In the genomic region with DNA sequence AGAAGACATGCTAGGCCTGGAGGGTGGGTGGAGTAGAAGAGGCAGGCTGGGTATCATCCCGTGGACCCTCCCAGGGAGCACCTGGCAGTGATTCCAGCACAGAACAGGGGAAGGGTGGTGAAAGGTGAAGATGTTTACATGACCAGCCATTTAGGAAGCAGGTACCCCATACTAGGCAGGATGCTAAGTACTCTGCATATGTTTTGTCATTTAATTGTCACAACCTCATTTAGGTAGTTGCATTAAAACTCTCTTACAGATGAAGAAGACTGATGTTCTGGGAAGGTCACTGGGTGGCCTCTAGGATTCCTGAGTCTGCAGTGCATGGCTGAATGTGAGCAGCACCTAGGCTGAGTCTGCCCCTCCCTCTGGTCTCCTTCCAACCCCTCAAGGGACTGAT, we compare ENCODE assay signal across 1 cellular context.
TF ChIP-seq lines count a peak whose summit lies in the region.

No MANE protein-coding gene starts in this region.

TF ChIP-seq in GM12878, 131 proteins besides CTCF, POLR2A, EP300 and RAD21:
- TF ChIP-seq RELA (IDR thresholded peaks at IDR 0.05; ENCODE audit: borderline replicate concordance, partially characterized antibody): no peak
- TF ChIP-seq, protein P1, sequence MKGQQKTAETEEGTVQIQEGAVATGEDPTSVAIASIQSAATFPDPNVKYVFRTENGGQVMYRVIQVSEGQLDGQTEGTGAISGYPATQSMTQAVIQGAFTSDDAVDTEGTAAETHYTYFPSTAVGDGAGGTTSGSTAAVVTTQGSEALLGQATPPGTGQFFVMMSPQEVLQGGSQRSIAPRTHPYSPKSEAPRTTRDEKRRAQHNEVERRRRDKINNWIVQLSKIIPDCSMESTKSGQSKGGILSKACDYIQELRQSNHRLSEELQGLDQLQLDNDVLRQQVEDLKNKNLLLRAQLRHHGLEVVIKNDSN (IDR thresholded peaks at IDR 0.05; ENCODE audit: borderline replicate concordance, extremely low read length, insufficient read depth, low read depth, low read length): no peak
- TF ChIP-seq ZBTB11 (CRISPR knock-in tag; IDR thresholded peaks at IDR 0.05): no peak
- TF ChIP-seq PAX8 (IDR thresholded peaks at IDR 0.05): no peak
- no peak for TF ChIP-seq PBX3 (IDR thresholded peaks at IDR 0.05; ENCODE audit: insufficient replicate concordance, low read depth, low read length)
- TF ChIP-seq RAD51 (IDR thresholded peaks at IDR 0.05): no peak
- no peak for TF ChIP-seq HSF1 (IDR thresholded peaks at IDR 0.05; ENCODE audit: low read depth, low read length)
- TF ChIP-seq LARP7 (IDR thresholded peaks at IDR 0.05): no peak
- TF ChIP-seq TARDBP (IDR thresholded peaks at IDR 0.05; ENCODE audit: borderline replicate concordance): no peak
- TF ChIP-seq ATF7 (IDR thresholded peaks at IDR 0.05; ENCODE audit: low read depth): no peak
- no peak for TF ChIP-seq ZNF687 (IDR thresholded peaks at IDR 0.05)
- TF ChIP-seq RUNX3 (IDR thresholded peaks at IDR 0.05; ENCODE audit: low read length): no peak
- no peak for TF ChIP-seq IRF3 (IDR thresholded peaks at IDR 0.05)
- TF ChIP-seq EZH2 (IDR thresholded peaks at IDR 0.05; ENCODE audit: borderline replicate concordance, control insufficient read depth, low read depth, low read length): no peak
- no peak for TF ChIP-seq BCLAF1 (IDR thresholded peaks at IDR 0.05)
- no peak for TF ChIP-seq CHD4 (IDR thresholded peaks at IDR 0.05)
- no peak for TF ChIP-seq FOXM1 (IDR thresholded peaks at IDR 0.05; ENCODE audit: low read depth, low read length)
- TF ChIP-seq ZNF274 (IDR thresholded peaks at IDR 0.05; ENCODE audit: insufficient read depth, insufficient read length): no peak
- TF ChIP-seq HCFC1 (IDR thresholded peaks at IDR 0.05; ENCODE audit: low read length): no peak
- no peak for TF ChIP-seq IKZF1 (conservative IDR thresholded peaks at IDR 0.05)
TF ChIP-seq in GM12878: peak in this region for 0.
